Comparison of ENCODE assay signal across 1 cellular context in genomic region chr20:2102585-2103453, GRCh38.
TF ChIP-seq lines count a peak whose summit lies in the region.

No MANE protein-coding gene starts in this region.

TF ChIP-seq in WTC11, 78 proteins besides CTCF, POLR2A, EP300 and RAD21 (continued from another document):
- TF ChIP-seq ZNF532 (CRISPR knock-in tag; IDR thresholded peaks at IDR 0.05; ENCODE audit: borderline replicate concordance) (no peak), ZNF138 (CRISPR knock-in tag; conservative IDR thresholded peaks at IDR 0.05) (0 out of 2 replicates have a peak, but pooled peaks have one; percentile 52), IRF2 (CRISPR knock-in tag; IDR thresholded peaks at IDR 0.05; ENCODE audit: borderline replicate concordance, low read depth) (no peak), OVOL2 (CRISPR knock-in tag; IDR thresholded peaks at IDR 0.05; ENCODE audit: borderline replicate concordance) (peak; percentile 64; the same call in 1 of the 2 replicates), FOXP1 (CRISPR knock-in tag; IDR thresholded peaks at IDR 0.05; ENCODE audit: borderline replicate concordance) (no peak), ETV6 (CRISPR knock-in tag; IDR thresholded peaks at IDR 0.05) (no peak), STAT6 (CRISPR knock-in tag; conservative IDR thresholded peaks at IDR 0.05; ENCODE audit: low read depth) (no peak), TP53 (CRISPR knock-in tag; IDR thresholded peaks at IDR 0.05) (0 out of 2 replicates have a peak, but pooled peaks have one; percentile 49), ELF4 (CRISPR knock-in tag; IDR thresholded peaks at IDR 0.05; ENCODE audit: low read depth) (0 out of 2 replicates have a peak, but pooled peaks have one; percentile 43), AR (CRISPR knock-in tag; IDR thresholded peaks at IDR 0.05) (no peak), ZMAT4 (CRISPR knock-in tag; IDR thresholded peaks at IDR 0.05) (peak; percentile 84; the same call in 1 of the 2 replicates), TCF7 (CRISPR knock-in tag; IDR thresholded peaks at IDR 0.05; ENCODE audit: low read depth) (0 out of 2 replicates have a peak, but pooled peaks have one; percentile 51), ESRRA (CRISPR knock-in tag; IDR thresholded peaks at IDR 0.05; ENCODE audit: borderline replicate concordance) (0 out of 2 replicates have a peak, but pooled peaks have one; percentile 17), FOXK1 (CRISPR knock-in tag; IDR thresholded peaks at IDR 0.05) (peak; percentile 18), HMGXB4 (CRISPR knock-in tag; IDR thresholded peaks at IDR 0.05) (peak; percentile 33; the same call in 1 of the 2 replicates), RORB (CRISPR knock-in tag; IDR thresholded peaks at IDR 0.05) (no peak), MYBL2 (CRISPR knock-in tag; IDR thresholded peaks at IDR 0.05) (no peak), ERG (CRISPR knock-in tag; IDR thresholded peaks at IDR 0.05) (no peak), MLX (CRISPR knock-in tag; IDR thresholded peaks at IDR 0.05) (no peak), NR2C2 (CRISPR knock-in tag; IDR thresholded peaks at IDR 0.05) (no peak), GRHL2 (CRISPR knock-in tag; IDR thresholded peaks at IDR 0.05; ENCODE audit: insufficient replicate concordance, severe bottlenecking) (no peak), E2F1 (CRISPR knock-in tag; IDR thresholded peaks at IDR 0.05) (no peak), ZBTB43 (CRISPR knock-in tag; IDR thresholded peaks at IDR 0.05) (0 out of 2 replicates have a peak, but pooled peaks have one; percentile 8), E2F5 (CRISPR knock-in tag; IDR thresholded peaks at IDR 0.05) (no peak), FOXP4 (CRISPR knock-in tag; IDR thresholded peaks at IDR 0.05) (peak; percentile 17; the same call in 1 of the 2 replicates), ZNF281 (CRISPR knock-in tag; IDR thresholded peaks at IDR 0.05) (no peak), CREB1 (CRISPR knock-in tag; IDR thresholded peaks at IDR 0.05) (no peak), SP1 (CRISPR knock-in tag; conservative IDR thresholded peaks at IDR 0.05) (peak; percentile 34; the same call in 1 of the 2 replicates)
